In genomic region chr15:31905054-31905453, GRCh38 we compare ENCODE assay signal across 1 cellular context.
TF ChIP-seq lines count a peak whose summit lies in the region.

No MANE protein-coding gene starts in this region.

TF ChIP-seq in GM23338, 12 proteins besides CTCF, POLR2A, EP300 and RAD21 (continued from another document):
- TF ChIP-seq ZNF462 (CRISPR knock-in tag; IDR thresholded peaks at IDR 0.05), result no peak
- TF ChIP-seq EZH2phosphoT487 (IDR thresholded peaks at IDR 0.05; ENCODE audit: unreplicated experiment), result no peak
- no peak for TF ChIP-seq NANOG (IDR thresholded peaks at IDR 0.05; ENCODE audit: borderline replicate concordance)
- TF ChIP-seq ETS1 (IDR thresholded peaks at IDR 0.05), result no peak
- TF ChIP-seq CREB1 (CRISPR knock-in tag; IDR thresholded peaks at IDR 0.05; ENCODE audit: low read depth), result no peak
- TF ChIP-seq ZNF114 (CRISPR knock-in tag; IDR thresholded peaks at IDR 0.05), result no peak
- no peak for TF ChIP-seq REST (IDR thresholded peaks at IDR 0.05; ENCODE audit: unreplicated experiment)
